In genomic region chr6:80605165-80605989, GRCh38 we compare ENCODE assay signal across 8 cellular contexts.
DNase-seq lines count a peak whose midpoint lies in the region; ATAC-seq and TF ChIP-seq lines count a peak whose summit lies in the region.

No MANE protein-coding gene starts in this region.

- H3K9me2 ChIP-seq in PC-9 (ENCODE audit: insufficient read depth): no peaks in the 10 kb centered on the region; the same call in 1 of the 2 replicates

- H3K4me2 ChIP-seq in PC-9: no peak overlapping the region

- H3K27me3 Mint-ChIP-seq in activated naive CD4-positive, alpha-beta T cell treated with anti-CD3 and anti-CD28 coated beads, Interleukin-2, amount 10 ng/mL, durations not matched to agents 7 days and 5 days: no peaks in the 10 kb centered on the region

- intact Hi-C loops in PC-9 (cut with micrococcal nuclease; ENCODE audit: unreplicated experiment): loop anchor here (5.0 kb wide), 2 partner anchors 132 to 268 kb away; no protein-coding TSS in a partner anchor
- intact Hi-C loops in esophagus muscularis mucosa (cut with DNase I): loop anchor here (5.0 kb wide), 1 partner anchor 1147 kb away; the partner anchor contains the start of gene TENT5A
- intact Hi-C loops in prostate gland (cut with DNase I): loop anchor here (5.0 to 10.0 kb wide), 2 partner anchors 471 to 1147 kb away; partner anchors contain the start of gene TENT5A

- no peak overlapping the region for H3K4me3 Mint-ChIP-seq in activated naive CD4-positive, alpha-beta T cell treated with anti-CD3 and anti-CD28 coated beads, Interleukin-2, amount 10 ng/mL, durations not matched to agents 7 days and 5 days

- no TSS peak for BruUV-seq in PC-9 (replicated peaks; lab: Mats Ljungman, UMichigan)

- CTCF ChIA-PET in PC-9 (lab: Charles Lee): interaction anchor here (0.6 kb wide), 1 partner anchor 860 kb away, joined by 3 read pairs; no protein-coding TSS in a partner anchor
- CTCF ChIA-PET in activated naive CD4-positive, alpha-beta T cell treated with anti-CD3 and anti-CD28 coated beads, Interleukin-2, amount 10 ng/mL, durations not matched to agents 7 days and 5 days (lab: Charles Lee): interaction anchor here (0.6 to 1.2 kb wide), 2 partner anchors 659 to 1148 kb away, joined by 3 read pairs; no protein-coding TSS in a partner anchor

- no peaks in the 10 kb centered on the region for H3K4me1 Mint-ChIP-seq in activated naive CD4-positive, alpha-beta T cell treated with anti-CD3 and anti-CD28 coated beads, Interleukin-2, amount 10 ng/mL, durations not matched to agents 7 days and 5 days

- no peaks in the 10 kb centered on the region for H3K36me3 Mint-ChIP-seq in activated naive CD4-positive, alpha-beta T cell treated with anti-CD3 and anti-CD28 coated beads, Interleukin-2, amount 10 ng/mL, durations not matched to agents 7 days and 5 days

- DNase-seq in NCI-H2107 treated with DMSO at 0.1 percent for 48 hours (lab: John Stamatoyannopoulos, UW; ENCODE audit: unreplicated experiment) (peak; percentile 22), NCI-H2107 (lab: John Stamatoyannopoulos, UW) (no peak), PC-9 (no peak), esophagus muscularis mucosa (ENCODE audit: extremely low spot score) (no peak), prostate gland (ENCODE audit: low spot score) (no peak)
- no peak for DNase-seq in activated naive CD4-positive, alpha-beta T cell treated with anti-CD3 and anti-CD28 coated beads, Interleukin-2, amount 10 ng/mL, durations not matched to agents 7 days and 5 days

- 0 out of 2 replicates have a peak, but pooled peaks cover 6% of the 10 kb centered on the region for H3F3A ChIP-seq in PC-9 (ENCODE audit: insufficient read depth, low read depth)

- no peak for TF ChIP-seq POLR2A in esophagus muscularis mucosa (IDR thresholded peaks at IDR 0.05; ENCODE audit: low read depth)
- no peak for TF ChIP-seq POLR2A in prostate gland (IDR thresholded peaks at IDR 0.05)

- no peaks in the 10 kb centered on the region for H3K9me3 ChIP-seq in PC-9 (ENCODE audit: insufficient read depth, low read depth)
- no peaks in the 10 kb centered on the region for H3K9me3 ChIP-seq in esophagus muscularis mucosa
- H3K9me3 ChIP-seq in prostate gland: no peaks in the 10 kb centered on the region

- no peak overlapping the region for H3K27ac Mint-ChIP-seq in activated naive CD4-positive, alpha-beta T cell treated with anti-CD3 and anti-CD28 coated beads, Interleukin-2, amount 10 ng/mL, durations not matched to agents 7 days and 5 days

- POLR2A ChIA-PET in PC-9 (lab: Charles Lee; ENCODE audit: unreplicated experiment): no interaction called here

- H4K20me1 ChIP-seq in PC-9 (ENCODE audit: insufficient read depth): no peaks in the 10 kb centered on the region

- H3K9me3 Mint-ChIP-seq in activated naive CD4-positive, alpha-beta T cell treated with anti-CD3 and anti-CD28 coated beads, Interleukin-2, amount 10 ng/mL, durations not matched to agents 7 days and 5 days: no peaks in the 10 kb centered on the region

- H3K4me3 ChIP-seq in PC-9 (no peak overlapping the region), esophagus muscularis mucosa (no peak overlapping the region), prostate gland (no peak overlapping the region)

- ATAC-seq in HG03159 (IDR thresholded peaks at IDR 0.05; ENCODE audit: unreplicated experiment) (peak; percentile 85), HG02642 (IDR thresholded peaks at IDR 0.05; ENCODE audit: poor library complexity, unreplicated experiment) (no peak)

- H3K4me1 ChIP-seq in PC-9 (replicated peaks; ENCODE audit: insufficient read depth) (0 out of 2 replicates have a peak, but pooled peaks cover 4% of the 10 kb centered on the region), esophagus muscularis mucosa (peaks cover 7 to 21% (median 18%) of the 10 kb centered on the region in 4 donors), prostate gland (replicated peaks) (no peaks in the 10 kb centered on the region)

- TF ChIP-seq EP300 in esophagus muscularis mucosa (IDR thresholded peaks at IDR 0.05): no peak

- H3K36me3 ChIP-seq in PC-9 (ENCODE audit: low read depth) (no peaks in the 10 kb centered on the region), esophagus muscularis mucosa (no peaks in the 10 kb centered on the region), prostate gland (no peaks in the 10 kb centered on the region)

- no peak overlapping the region for H2AFZ ChIP-seq in PC-9

- TF ChIP-seq CTCF in PC-9 (conservative IDR thresholded peaks at IDR 0.05): peak; percentile 66
- peak; percentile 50 to 62 (median 51) for TF ChIP-seq CTCF in esophagus muscularis mucosa (IDR thresholded peaks at IDR 0.05)
- TF ChIP-seq CTCF in prostate gland (IDR thresholded peaks at IDR 0.05): peak in 3 of 4 experiments; percentile 50 to 57 (median 53)

- H3K27me3 ChIP-seq in PC-9 (ENCODE audit: insufficient read depth, low read depth) (no peaks in the 10 kb centered on the region), esophagus muscularis mucosa (no peaks in the 10 kb centered on the region), prostate gland (replicated peaks; ENCODE audit: insufficient read depth) (no peaks in the 10 kb centered on the region)

- H3K27ac ChIP-seq in PC-9: no peak overlapping the region
- no peak overlapping the region for H3K27ac ChIP-seq in esophagus muscularis mucosa (replicated peaks in 1 of 4)
- no peak overlapping the region for H3K27ac ChIP-seq in prostate gland

- 36% methylated on average over 4 of the region's 4 CpGs for WGBS in esophagus muscularis mucosa
- WGBS in prostate gland: 26% methylated on average over 4 of the region's 4 CpGs

- H3K79me2 ChIP-seq in PC-9 (ENCODE audit: low read depth): no peaks in the 10 kb centered on the region
